In the genomic region with DNA sequence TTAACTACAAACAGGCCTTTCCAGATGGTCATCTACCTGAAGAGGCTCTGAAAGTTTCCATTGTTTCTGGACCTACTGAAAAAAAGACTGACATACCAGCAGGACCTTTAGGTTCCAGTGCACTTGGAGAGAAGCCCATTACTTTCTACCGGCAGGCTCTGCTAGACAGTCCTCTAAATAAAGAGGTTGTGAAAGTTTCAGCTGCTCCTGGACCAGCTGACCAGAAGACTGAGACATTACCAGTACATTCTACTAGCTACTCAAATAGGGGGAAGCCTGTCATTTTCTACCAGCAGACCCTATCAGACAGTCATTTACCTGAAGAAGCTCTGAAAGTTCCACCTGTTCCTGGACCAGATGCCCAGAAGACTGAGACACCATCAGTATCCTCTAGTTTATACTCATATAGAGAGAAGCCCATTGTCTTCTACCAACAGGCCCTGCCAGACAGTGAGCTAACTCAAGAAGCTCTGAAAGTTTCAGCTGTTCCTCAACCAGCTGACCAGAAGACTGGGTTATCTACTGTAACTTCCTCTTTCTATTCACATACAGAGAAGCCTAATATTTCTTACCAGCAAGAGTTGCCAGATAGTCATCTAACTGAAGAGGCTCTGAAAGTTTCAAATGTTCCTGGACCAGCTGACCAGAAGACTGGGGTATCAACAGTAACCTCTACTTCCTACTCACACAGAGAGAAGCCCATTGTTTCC, we compare ENCODE assay signal across 10 cellular contexts.
DNase-seq lines count a peak whose midpoint lies in the region; ATAC-seq, FAIRE-seq and TF ChIP-seq lines count a peak whose summit lies in the region.
"Had no signal": no experiment of that assay in that cellular context is flagged by ENCODE, and none has a peak within 500 bp of the region (broad histone marks: within the 10 kb centered on the region; RNA-seq: fewer than 3 reads in every experiment).

No MANE protein-coding gene starts in this region.

- FAIRE-seq in small intestine (lab: Jason Lieb, UNC): no peak
- FAIRE-seq: G401.6 had no signal

- peaks cover 0 to 32% (median 0%) of the 10 kb centered on the region in 3 experiments for H3K36me3 ChIP-seq in naive thymus-derived CD4-positive, alpha-beta T cell (ENCODE audit: control insufficient read depth in 2 of 3, insufficient read depth in 3 of 3, low read length in 3 of 3)
- H3K36me3 ChIP-seq in Peyer's patch (peaks cover 0 to 36% (median 0%) of the 10 kb centered on the region in 3 donors), small intestine (ENCODE audit: control insufficient read depth in 2 of 2, insufficient read depth in 2 of 2, low read length in 2 of 2) (peaks cover 11 to 18% of the 10 kb centered on the region in 2 donors)

- H3K4me3 Mint-ChIP-seq in naive thymus-derived CD4-positive, alpha-beta T cell: no peak overlapping the region
- no peak overlapping the region for H3K4me3 Mint-ChIP-seq in progenitor cell of endocrine pancreas (ENCODE audit: low read depth)

- no peak overlapping the region for H3K27ac ChIP-seq in naive thymus-derived CD4-positive, alpha-beta T cell (ENCODE audit: low read depth, low read length)
- no peak overlapping the region for H3K27ac ChIP-seq in Peyer's patch
- H3K27ac ChIP-seq in small intestine (ENCODE audit: low read depth in 1 of 2, low read length in 1 of 2): no peak overlapping the region
- H3K27ac ChIP-seq: cardiac muscle cell had no signal

- H3K27me3 ChIP-seq in naive thymus-derived CD4-positive, alpha-beta T cell (ENCODE audit: control insufficient read depth in 2 of 2, insufficient read depth in 2 of 2, low read length in 2 of 2): no peaks in the 10 kb centered on the region
- no peaks in the 10 kb centered on the region for H3K27me3 ChIP-seq in Peyer's patch
- no peaks in the 10 kb centered on the region for H3K27me3 ChIP-seq in small intestine (ENCODE audit: control insufficient read depth in 2 of 2, insufficient read depth in 2 of 2, low read length in 2 of 2)
- H3K27me3 ChIP-seq: cardiac muscle cell had no signal

- H3K4me1 ChIP-seq in naive thymus-derived CD4-positive, alpha-beta T cell (ENCODE audit: control insufficient read depth in 2 of 2, insufficient read depth in 2 of 2, low read length in 2 of 2): no peaks in the 10 kb centered on the region
- H3K4me1 ChIP-seq in Peyer's patch (no peaks in the 10 kb centered on the region), small intestine (ENCODE audit: control insufficient read depth in 2 of 2, insufficient read depth in 1 of 2, low read depth in 1 of 2, low read length in 1 of 2) (no peaks in the 10 kb centered on the region)

- intact Hi-C loops in naive thymus-derived CD4-positive, alpha-beta T cell (cut with micrococcal nuclease): no loop called here

- ATAC-seq in HG02763 (IDR thresholded peaks at IDR 0.05; ENCODE audit: unreplicated experiment): peak; percentile 92
- ATAC-seq in HG03575 (IDR thresholded peaks at IDR 0.05; ENCODE audit: extremely low read depth, insufficient number of reproducible peaks, low FRiP score, unreplicated experiment): peak; percentile 90
- peak; percentile 61 for ATAC-seq in naive thymus-derived CD4-positive, alpha-beta T cell

- H3K9me3 Mint-ChIP-seq in naive thymus-derived CD4-positive, alpha-beta T cell: peaks cover 0 to 5% (median 0%) of the 10 kb centered on the region in 11 donors
- no peaks in the 10 kb centered on the region for H3K9me3 Mint-ChIP-seq in progenitor cell of endocrine pancreas (ENCODE audit: low read depth)

- H3K9me3 ChIP-seq in naive thymus-derived CD4-positive, alpha-beta T cell (ENCODE audit: control insufficient read depth in 2 of 3, low read length in 3 of 3): no peaks in the 10 kb centered on the region
- H3K9me3 ChIP-seq in Peyer's patch: no peaks in the 10 kb centered on the region
- no peaks in the 10 kb centered on the region for H3K9me3 ChIP-seq in small intestine (ENCODE audit: control insufficient read depth, low read depth)

- peak; percentile 8 for DNase-seq in GM19240 (ENCODE audit: insufficient read length, low spot score)
- DNase-seq in naive thymus-derived CD4-positive, alpha-beta T cell: no peak
- no peak for DNase-seq in progenitor cell of endocrine pancreas (ENCODE audit: low spot score, unreplicated experiment)
- DNase-seq in Peyer's patch: no peak
- DNase-seq in kidney tubule cell (ENCODE audit: low spot score): no peak
- DNase-seq in small intestine: no peak

- H3K4me3 ChIP-seq in naive thymus-derived CD4-positive, alpha-beta T cell (ENCODE audit: low read length): no peak overlapping the region
- no peak overlapping the region for H3K4me3 ChIP-seq in Peyer's patch
- no peak overlapping the region for H3K4me3 ChIP-seq in small intestine (ENCODE audit: low read depth in 1 of 2, low read length in 2 of 2)
- H3K4me3 ChIP-seq: cardiac muscle cell had no signal

- no peaks in the 10 kb centered on the region for H3K4me1 Mint-ChIP-seq in naive thymus-derived CD4-positive, alpha-beta T cell
- no peaks in the 10 kb centered on the region for H3K4me1 Mint-ChIP-seq in progenitor cell of endocrine pancreas (ENCODE audit: low read depth)

- CTCF ChIA-PET in naive thymus-derived CD4-positive, alpha-beta T cell (lab: Charles Lee): interaction anchor here (0.6 kb wide), 1 partner anchor 47 kb away, joined by 3 read pairs; no protein-coding TSS in a partner anchor

- H3K27me3 Mint-ChIP-seq in naive thymus-derived CD4-positive, alpha-beta T cell: no peaks in the 10 kb centered on the region
- H3K27me3 Mint-ChIP-seq in progenitor cell of endocrine pancreas: no peaks in the 10 kb centered on the region

- TF ChIP-seq CTCF in progenitor cell of endocrine pancreas (IDR thresholded peaks at IDR 0.05; ENCODE audit: unreplicated experiment) (no peak), Peyer's patch (IDR thresholded peaks at IDR 0.05) (no peak)

- POLR2A ChIA-PET in naive thymus-derived CD4-positive, alpha-beta T cell (lab: Charles Lee): no interaction called here

- H3K27ac Mint-ChIP-seq in naive thymus-derived CD4-positive, alpha-beta T cell: no peak overlapping the region
- no peak overlapping the region for H3K27ac Mint-ChIP-seq in progenitor cell of endocrine pancreas

- no peak for TF ChIP-seq POLR2A in Peyer's patch (IDR thresholded peaks at IDR 0.05)

- H3K36me3 Mint-ChIP-seq in naive thymus-derived CD4-positive, alpha-beta T cell: peaks cover 17 to 82% (median 65%) of the 10 kb centered on the region in 5 donors
- H3K36me3 Mint-ChIP-seq in progenitor cell of endocrine pancreas (ENCODE audit: insufficient read depth): peaks cover 28% of the 10 kb centered on the region

- 80 to 93% (median 87%) methylated on average over 1 of the region's 1 CpG for whole genome bisulfite sequencing in small intestine, 3 donors
